ENCODE assay signal across 19 cellular contexts in the genomic region with DNA sequence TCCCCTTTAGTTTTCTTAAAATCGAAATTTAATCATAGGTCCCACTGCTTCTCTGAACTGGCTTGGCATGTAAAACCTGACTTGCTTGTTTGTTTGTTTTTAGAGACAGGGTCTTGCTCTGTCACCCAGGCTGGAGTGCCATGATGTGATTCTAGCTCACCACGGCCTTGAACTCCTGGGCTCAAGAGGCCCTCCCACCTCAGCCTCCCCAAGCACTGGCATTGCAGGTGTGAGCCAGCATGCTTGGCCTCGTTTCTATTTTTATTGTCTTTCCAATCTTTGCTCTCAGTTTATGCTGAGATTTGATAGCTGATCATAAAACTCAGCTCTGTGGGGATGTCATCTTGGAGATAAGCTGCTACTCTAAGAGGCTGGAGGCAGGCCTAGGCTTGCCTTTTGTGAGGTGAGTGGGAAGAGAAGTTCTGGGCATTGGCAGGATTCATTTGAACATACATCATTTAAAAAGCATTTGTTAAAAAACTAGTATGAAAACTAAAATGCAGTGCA. TPM values are rescaled to one million over a fixed set of nuclear protein-coding genes. Genes with fewer than 3 reads are reported as not detected.
DNase-seq lines count a peak whose midpoint lies in the region; ATAC-seq and TF ChIP-seq lines count a peak whose summit lies in the region.
"Had no signal": no experiment of that assay in that cellular context is flagged by ENCODE, and none has a peak within 500 bp of the region (broad histone marks: within the 10 kb centered on the region; RNA-seq: fewer than 3 reads in every experiment).

No MANE protein-coding gene starts in this region.

- H2AFZ ChIP-seq in mesenchymal stem cell (ENCODE audit: low read depth, low read length) = no peak overlapping the region

- no peak overlapping the region for H3K18ac ChIP-seq in mesenchymal stem cell (ENCODE audit: low read depth in 1 of 2, low read length in 2 of 2)

- no peak overlapping the region for H4K91ac ChIP-seq in mesenchymal stem cell (ENCODE audit: low read length)

- POLR2A ChIA-PET in CD4-positive, alpha-beta T cell (lab: Charles Lee) = no interaction called here

- H3K23ac ChIP-seq in mesenchymal stem cell (ENCODE audit: low read length in 2 of 2) = no peak overlapping the region

- intact Hi-C loops in CD4-positive, alpha-beta T cell (cut with DNase I, micrococcal nuclease) = no loop called here

- CTCF ChIA-PET in CD4-positive, alpha-beta T cell (lab: Charles Lee) = no interaction called here

- no peak for TF ChIP-seq CTCF in brain (conservative IDR thresholded peaks at IDR 0.05)
- no peak for TF ChIP-seq CTCF in CD4-positive, alpha-beta T cell (IDR thresholded peaks at IDR 0.05)

- no peak overlapping the region for H3K4me2 ChIP-seq in mesenchymal stem cell (ENCODE audit: low read length, poor library complexity, severe bottlenecking)

- peaks cover 18% of the 10 kb centered on the region for H3K9me3 ChIP-seq in mesenchymal stem cell (ENCODE audit: control insufficient read depth, low read length)
- peaks cover 10% of the 10 kb centered on the region for H3K9me3 ChIP-seq in CD4-positive, alpha-beta T cell (ENCODE audit: control insufficient read depth, low read length)
- H3K9me3 ChIP-seq: vagina had no signal

- H2BK15ac ChIP-seq in mesenchymal stem cell (ENCODE audit: low read depth, poor library complexity, severe bottlenecking) = no peak overlapping the region

- H3K36me3 Mint-ChIP-seq in brain = no peaks in the 10 kb centered on the region
- peaks cover 16% of the 10 kb centered on the region for H3K36me3 Mint-ChIP-seq in CD4-positive, alpha-beta T cell (ENCODE audit: low read depth)

- H3K4me3 Mint-ChIP-seq in brain = no peak overlapping the region
- H3K4me3 Mint-ChIP-seq in CD4-positive, alpha-beta T cell = no peak overlapping the region
- H3K4me3 Mint-ChIP-seq: HFFc6; naive thymus-derived CD8-positive, alpha-beta T cell had no signal

- no peak overlapping the region for H3K14ac ChIP-seq in mesenchymal stem cell (ENCODE audit: low read length in 2 of 2)

- peaks cover 12 to 21% (median 20%) of the 10 kb centered on the region in 5 experiments for H3K9me3 Mint-ChIP-seq in brain
- H3K9me3 Mint-ChIP-seq in CD4-positive, alpha-beta T cell = peaks cover 18% of the 10 kb centered on the region

- H3K27me3 Mint-ChIP-seq in brain = peaks cover 12% of the 10 kb centered on the region
- peaks cover 8% of the 10 kb centered on the region for H3K27me3 Mint-ChIP-seq in CD4-positive, alpha-beta T cell

- H3K27ac ChIP-seq in mesenchymal stem cell (ENCODE audit: low read length, poor library complexity, severe bottlenecking) = no peak overlapping the region
- H3K27ac ChIP-seq in CD4-positive, alpha-beta T cell (ENCODE audit: low read depth, low read length) = no peak overlapping the region
- H3K27ac ChIP-seq: vagina had no signal

- H3K4me1 Mint-ChIP-seq in brain = peaks cover 5% of the 10 kb centered on the region
- no peaks in the 10 kb centered on the region for H3K4me1 Mint-ChIP-seq in CD4-positive, alpha-beta T cell (ENCODE audit: low read depth)
- H3K4me1 Mint-ChIP-seq: naive thymus-derived CD8-positive, alpha-beta T cell had no signal

- H3K79me1 ChIP-seq in mesenchymal stem cell (replicated peaks; ENCODE audit: low read length, poor library complexity, severe bottlenecking) = no peaks in the 10 kb centered on the region

- H4K8ac ChIP-seq in mesenchymal stem cell (ENCODE audit: low read length) = no peak overlapping the region

- H3K27me3 ChIP-seq in mesenchymal stem cell (ENCODE audit: control insufficient read depth in 1 of 2, insufficient read depth in 1 of 2, low read length in 2 of 2) = no peaks in the 10 kb centered on the region
- no peaks in the 10 kb centered on the region for H3K27me3 ChIP-seq in CD4-positive, alpha-beta T cell (ENCODE audit: control insufficient read depth, insufficient read depth, low read length)
- H3K27me3 ChIP-seq: vagina had no signal

- H2BK120ac ChIP-seq in mesenchymal stem cell (ENCODE audit: low read depth, low read length) = no peak overlapping the region

- peak overlapping the region in 3 of 5 experiments; percentile 85 to 92 (median 90) for H3K27ac Mint-ChIP-seq in brain
- no peak overlapping the region for H3K27ac Mint-ChIP-seq in CD4-positive, alpha-beta T cell
- H3K27ac Mint-ChIP-seq: HFFc6; naive thymus-derived CD8-positive, alpha-beta T cell had no signal

- no peak overlapping the region for H3K4me3 ChIP-seq in mesenchymal stem cell (ENCODE audit: insufficient read depth in 1 of 2, low read depth in 1 of 2, low read length in 2 of 2)
- H3K4me3 ChIP-seq: K562, vagina had no signal

- H2AK5ac ChIP-seq in mesenchymal stem cell (ENCODE audit: low read length, severe bottlenecking) = no peak overlapping the region

- peak; percentile 65 for DNase-seq in DMS79 (lab: John Stamatoyannopoulos, UW)
- peak; percentile 11 to 36 for DNase-seq in NCI-H187 (lab: John Stamatoyannopoulos, UW)
- no peak for DNase-seq in mesenchymal stem cell
- DNase-seq in NCI-H1092 (lab: John Stamatoyannopoulos, UW) = no peak
- DNase-seq in NCI-H524 treated with DMSO at 0.1 percent for 48 hours (lab: John Stamatoyannopoulos, UW) = no peak
- DNase-seq in CD4-positive, alpha-beta T cell = no peak
- DNase-seq: activated CD4-positive, CD25-positive, alpha-beta regulatory T cell treated with anti-CD3 and anti-CD28 coated beads, Interleukin-2, amount 50 U/mL, for 72 hours; activated CD8-positive, alpha-beta memory T cell treated with anti-CD3 and anti-CD28 coated beads, Interleukin-2, amount 50 U/mL, for 4 hours; activated naive CD4-positive, alpha-beta T cell; effector CD4-positive, alpha-beta T cell; HFFc6; naive thymus-derived CD8-positive, alpha-beta T cell; NCI-H82; stimulated activated naive CD4-positive, alpha-beta T cell; SW 1271 had no signal

- H3K36me3 ChIP-seq in mesenchymal stem cell (ENCODE audit: control insufficient read depth in 1 of 2, insufficient read depth in 2 of 2, low read depth in 1 of 2, low read length in 2 of 2) = no peaks in the 10 kb centered on the region
- H3K36me3 ChIP-seq: vagina had no signal

- H3K4me1 ChIP-seq in mesenchymal stem cell (ENCODE audit: control insufficient read depth, insufficient read depth, low read depth, low read length) = peaks cover 2% of the 10 kb centered on the region

- no peak overlapping the region for H3K4ac ChIP-seq in mesenchymal stem cell (ENCODE audit: low read depth in 1 of 2, low read length in 2 of 2)

- peak overlapping the region; percentile 10 for H3K9ac ChIP-seq in mesenchymal stem cell (ENCODE audit: low read length)

- H2BK5ac ChIP-seq in mesenchymal stem cell (ENCODE audit: low read depth, low read length, poor library complexity, severe bottlenecking) = no peak overlapping the region

- H2BK12ac ChIP-seq in mesenchymal stem cell (ENCODE audit: low read length in 2 of 2) = no peak overlapping the region

- ATAC-seq in HG02642 (IDR thresholded peaks at IDR 0.05; ENCODE audit: poor library complexity, unreplicated experiment) = no peak
- no peak for ATAC-seq in CD4-positive, alpha-beta T cell (ENCODE audit: poor library complexity)
- ATAC-seq: K562; naive thymus-derived CD8-positive, alpha-beta T cell had no signal

- WGBS in mesenchymal stem cell = 76% methylated on average over 3 of the region's 3 CpGs

RNA-seq across cellular contexts. Expression of a gene that starts 51.5 kb away (rescaled TPM):
- 9.3 TPM for polyA plus RNA-seq in brain (ENCODE audit: insufficient read depth, low read depth, low replicate concordance)
- 10.0 TPM for polyA plus RNA-seq in mesenchymal stem cell (2013, experiment 1 of 2)
- polyA plus RNA-seq in mesenchymal stem cell (2013, experiment 2 of 2) = 10.3 TPM
- 1 to 10 TPM; 6.1 to 6.8 TPM for total RNA-seq in CD4-positive, alpha-beta T cell

Comparison
In these comparisons a context has a peak if more than half of its experiments do, and no peak if none do; other contexts are left out.
1. DNase-seq: peak in DMS79 (single experiment) and NCI-H187 (2 of 2); none in mesenchymal stem cell (single experiment), NCI-H1092 (single experiment), NCI-H524 treated with DMSO at 0.1 percent for 48 hours (single experiment) and CD4-positive, alpha-beta T cell (0 of 10).